8 cellular contexts compared by ENCODE assay signal in the genomic region with DNA sequence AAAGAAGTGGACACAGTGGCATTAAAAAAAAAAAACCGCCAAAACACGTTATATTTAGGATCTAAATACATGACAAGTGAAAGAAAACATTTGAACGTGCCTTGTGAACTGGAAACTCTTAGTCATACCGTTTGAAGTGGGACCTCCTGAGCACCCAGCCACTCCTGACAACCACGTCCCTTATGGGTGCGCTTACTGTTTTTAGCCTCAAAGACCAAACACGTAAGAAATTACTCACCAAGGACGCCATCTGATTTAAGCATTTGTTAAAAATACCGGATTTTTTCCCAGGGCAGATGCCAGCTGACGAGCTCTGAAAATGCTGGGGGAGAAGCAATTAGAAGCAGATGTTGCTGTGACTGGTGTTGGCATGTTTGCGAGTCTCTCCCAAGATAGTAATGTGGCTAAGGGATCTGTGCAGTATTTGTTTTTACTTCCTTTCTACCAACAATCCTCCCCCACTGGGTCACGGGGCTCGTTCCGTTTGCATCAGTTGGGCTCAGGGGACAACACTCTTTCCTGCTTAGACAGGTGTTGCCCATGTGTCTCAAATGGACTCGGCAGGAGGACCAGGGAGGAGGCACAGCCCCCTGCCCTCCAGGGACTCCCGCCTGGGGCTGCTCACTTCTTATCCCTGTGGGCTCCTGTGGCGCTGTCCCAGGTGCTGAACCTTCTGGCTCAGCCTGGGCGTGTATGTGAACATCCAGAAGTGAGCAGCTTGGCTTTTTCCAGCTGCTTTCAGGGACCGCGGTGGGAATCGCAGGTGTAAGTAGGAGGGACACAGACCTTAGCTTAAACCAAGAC.
DNase-seq lines count a peak whose midpoint lies in the region; ATAC-seq and TF ChIP-seq lines count a peak whose summit lies in the region.

No MANE protein-coding gene starts in this region.

- no peaks in the 10 kb centered on the region for H3K27me3 ChIP-seq in stomach

- TF ChIP-seq EP300 in stomach (IDR thresholded peaks at IDR 0.05): no peak

- H3K9me3 ChIP-seq in mucosa of descending colon (no peaks in the 10 kb centered on the region), stomach (no peaks in the 10 kb centered on the region)

- H3K4me1 ChIP-seq in mucosa of descending colon (ENCODE audit: low read depth): no peaks in the 10 kb centered on the region
- H3K4me1 ChIP-seq in stomach: no peaks in the 10 kb centered on the region

- intact Hi-C loops in mucosa of descending colon (cut with DNase I, micrococcal nuclease): no loop called here
- intact Hi-C loops in stomach (cut with DNase I; ENCODE audit: low total_unique reads): no loop called here

- no peak for TF ChIP-seq POLR2A in stomach (IDR thresholded peaks at IDR 0.05)

- peak; percentile 40 for ATAC-seq in mucosa of descending colon

- peaks cover 11% of the 10 kb centered on the region for H3K36me3 Mint-ChIP-seq in HFFc6 (ENCODE audit: low read depth)

- H3K36me3 ChIP-seq in mucosa of descending colon (ENCODE audit: low read depth): no peaks in the 10 kb centered on the region
- peaks cover 7 to 18% (median 11%) of the 10 kb centered on the region in 4 donors for H3K36me3 ChIP-seq in stomach

- TF ChIP-seq CTCF in GM12865 (IDR thresholded peaks at IDR 0.05; ENCODE audit: insufficient read depth, low read depth, low read length, missing control alignments): no peak
- no peak for TF ChIP-seq CTCF in HFFc6 (IDR thresholded peaks at IDR 0.05)
- no peak for TF ChIP-seq CTCF in mucosa of descending colon (IDR thresholded peaks at IDR 0.05)
- no peak for TF ChIP-seq CTCF in stomach (IDR thresholded peaks at IDR 0.05)

- WGBS in stomach, 5 donors: 54 to 61% (median 58%) methylated on average over 20 to 21 of the region's 21 CpGs

- DNase-seq in GM12865 (ENCODE audit: low read depth): peak; percentile 65
- DNase-seq in HFFc6: peak; percentile 90
- DNase-seq in NCI-H1694 (lab: John Stamatoyannopoulos, UW): peak; percentile 99
- DNase-seq in activated CD4-positive, CD25-positive, alpha-beta regulatory T cell treated with anti-CD3 and anti-CD28 coated beads, Interleukin-2, amount 50 U/mL, for 72 hours: peak; percentile 53
- DNase-seq in dedifferentiated amniotic fluid mesenchymal stem cell (ENCODE audit: extremely low spot score): peak; percentile 78
- DNase-seq in mucosa of descending colon: peak in 2 of 3 donors; percentile 78 to 83
- DNase-seq in stomach: peak; percentile 45
- DNase-seq in midbrain (lab: John Stamatoyannopoulos, UW): no peak

- peaks cover 8% of the 10 kb centered on the region for H3K27me3 Mint-ChIP-seq in HFFc6 (ENCODE audit: insufficient read depth)

- H3K27ac Mint-ChIP-seq in HFFc6: peak overlapping the region; percentile 88

- no peak overlapping the region for H3K27ac ChIP-seq in stomach

- no peak overlapping the region for H3K4me3 ChIP-seq in GM12865 (ENCODE audit: low read depth, low read length)
- H3K4me3 ChIP-seq in mucosa of descending colon: no peak overlapping the region
- H3K4me3 ChIP-seq in stomach: no peak overlapping the region

- peak overlapping the region; percentile 73 for H3K4me3 Mint-ChIP-seq in HFFc6

- peaks cover 45% of the 10 kb centered on the region for H3K4me1 Mint-ChIP-seq in HFFc6 (ENCODE audit: low read depth)

- no peaks in the 10 kb centered on the region for H3K9me3 Mint-ChIP-seq in HFFc6
